Comparison of ENCODE assay signal across 22 cellular contexts in the genomic region with DNA sequence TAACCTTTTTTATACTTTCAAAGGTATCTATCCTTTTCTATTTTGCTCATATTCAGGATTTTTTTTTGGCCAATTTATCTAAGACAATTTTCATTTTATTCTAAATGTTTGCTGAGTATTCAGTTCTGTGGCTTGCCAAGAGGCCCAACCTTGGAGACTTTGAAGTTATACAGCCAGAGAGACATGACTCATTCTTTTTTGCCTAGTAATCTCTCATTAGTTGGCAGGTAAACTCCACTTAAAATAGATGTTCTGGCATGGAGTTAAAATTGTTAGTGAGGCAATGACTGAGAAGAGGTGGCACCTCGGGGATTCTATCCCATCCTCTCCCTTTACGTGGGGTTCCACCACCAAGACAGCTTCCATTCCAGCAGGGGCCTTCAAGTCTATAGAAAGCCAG.
DNase-seq lines count a peak whose midpoint lies in the region; ATAC-seq and TF ChIP-seq lines count a peak whose summit lies in the region.
"Had no signal": no experiment of that assay in that cellular context is flagged by ENCODE, and none has a peak within 500 bp of the region (broad histone marks: within the 10 kb centered on the region; RNA-seq: fewer than 3 reads in every experiment).

No MANE protein-coding gene starts in this region.

- TF ChIP-seq CTCF in RWPE2 (IDR thresholded peaks at IDR 0.05; ENCODE audit: poor library complexity, severe bottlenecking) = no peak
- TF ChIP-seq CTCF in body of pancreas (IDR thresholded peaks at IDR 0.05) = no peak
- no peak for TF ChIP-seq CTCF in esophagus muscularis mucosa (IDR thresholded peaks at IDR 0.05)

- H3K36me3 ChIP-seq in RWPE2 (ENCODE audit: low read depth) (no peaks in the 10 kb centered on the region), body of pancreas (replicated peaks in 1 of 2; ENCODE audit: insufficient read depth in 1 of 2, low read depth in 2 of 2) (no peaks in the 10 kb centered on the region), esophagus muscularis mucosa (no peaks in the 10 kb centered on the region)
- H3K36me3 ChIP-seq: suprapubic skin had no signal

- no peak overlapping the region for H3K4me3 ChIP-seq in RWPE2 (ENCODE audit: severe bottlenecking)
- H3K4me3 ChIP-seq in body of pancreas = no peak overlapping the region
- H3K4me3 ChIP-seq in esophagus muscularis mucosa = no peak overlapping the region
- H3K4me3 ChIP-seq: dorsolateral prefrontal cortex, mucosa of descending colon, skin epidermis, suprapubic skin had no signal

- DNase-seq in HPDE6-E6E7 (ENCODE audit: extremely low spot score) (peak; percentile 32), RWPE2 (ENCODE audit: low spot score) (no peak), renal cortical epithelial cell (ENCODE audit: low read depth) (peak; percentile 72), body of pancreas (no peak), esophagus muscularis mucosa (ENCODE audit: extremely low spot score) (no peak), NCI-H82 treated with DMSO at 0.1 percent for 48 hours (lab: John Stamatoyannopoulos, UW; ENCODE audit: unreplicated experiment) (no peak)
- DNase-seq: activated CD4-positive, CD25-positive, alpha-beta regulatory T cell treated with anti-CD3 and anti-CD28 coated beads, Interleukin-2, amount 50 U/mL, for 72 hours; anterior cingulate cortex; dorsolateral prefrontal cortex; GF-D8; left colon; mucosa of descending colon; NCI-H2029 treated with DMSO at 0.1 percent for 48 hours; NCI-H510A; nucleus accumbens; stimulated activated CD4-positive, alpha-beta T cell treated with anti-CD3 and anti-CD28 coated beads, Interleukin-4, amount 100 ng/mL, for 24 hours; stimulated activated CD8-positive, alpha-beta memory T cell treated with anti-CD3 and anti-CD28 coated beads, Interleukin-4, amount 100 ng/mL, for 48 hours had no signal

- TF ChIP-seq POLR2A in body of pancreas (IDR thresholded peaks at IDR 0.05) = no peak
- TF ChIP-seq POLR2A in esophagus muscularis mucosa (IDR thresholded peaks at IDR 0.05; ENCODE audit: low read depth) = no peak

- ATAC-seq in RWPE2 (ENCODE audit: low read depth) = peak; percentile 75; the same call in 2 of the 3 replicates
- peak; percentile 70 for ATAC-seq in esophagus mucosa
- ATAC-seq in body of pancreas = no peak
- ATAC-seq: activated T-helper 17 cell treated with anti-CD3 and anti-CD28 coated beads, Interleukin-2, amount 50 U/mL, for 72 hours; HepG2; left colon; mucosa of descending colon had no signal

- 70 to 82% methylated on average over 2 of the region's 2 CpGs for WGBS in body of pancreas, 2 donors
- WGBS in esophagus muscularis mucosa = 64% methylated on average over 2 of the region's 2 CpGs

- H3K9me3 ChIP-seq in RWPE2 (ENCODE audit: severe bottlenecking) (no peaks in the 10 kb centered on the region), body of pancreas (no peaks in the 10 kb centered on the region), esophagus muscularis mucosa (no peaks in the 10 kb centered on the region)
- H3K9me3 ChIP-seq: mucosa of descending colon, suprapubic skin had no signal

- H3K27me3 ChIP-seq in RWPE2 (ENCODE audit: insufficient read depth, poor library complexity, severe bottlenecking) = no peaks in the 10 kb centered on the region
- H3K27me3 ChIP-seq in body of pancreas = no peaks in the 10 kb centered on the region
- no peaks in the 10 kb centered on the region for H3K27me3 ChIP-seq in esophagus muscularis mucosa
- H3K27me3 ChIP-seq: suprapubic skin had no signal

- H3K27ac ChIP-seq in RWPE2 (ENCODE audit: poor library complexity, severe bottlenecking) (no peak overlapping the region), body of pancreas (no peak overlapping the region), esophagus muscularis mucosa (replicated peaks in 1 of 4) (no peak overlapping the region)
- H3K27ac ChIP-seq: dorsolateral prefrontal cortex, skin epidermis, suprapubic skin had no signal

- intact Hi-C loops in body of pancreas (cut with DNase I) = no loop called here
- intact Hi-C loops in esophagus muscularis mucosa (cut with DNase I) = no loop called here

- H3K4me1 ChIP-seq in RWPE2 (ENCODE audit: insufficient read depth, poor library complexity, severe bottlenecking) (no peaks in the 10 kb centered on the region), body of pancreas (no peaks in the 10 kb centered on the region), esophagus muscularis mucosa (peaks cover 0 to 18% (median 7%) of the 10 kb centered on the region in 4 donors)
- H3K4me1 ChIP-seq: suprapubic skin had no signal

- no peak for TF ChIP-seq EP300 in esophagus muscularis mucosa (IDR thresholded peaks at IDR 0.05)

Comparison
In these comparisons a context has a peak if more than half of its experiments do, and no peak if none do; other contexts are left out.
1. DNase-seq: peak in HPDE6-E6E7 (single experiment) and renal cortical epithelial cell (single experiment); none in RWPE2 (single experiment), body of pancreas (0 of 4), esophagus muscularis mucosa (single experiment) and NCI-H82 treated with DMSO at 0.1 percent for 48 hours (single experiment).